ENCODE assay signal across 24 cellular contexts in genomic region chr21:26563977-26564503, GRCh38. TPM values are rescaled to one million over a fixed set of nuclear protein-coding genes. Genes with fewer than 3 reads are reported as not detected.
"Had no signal": no experiment of that assay in that cellular context is flagged by ENCODE, and none has a peak within 500 bp of the region (broad histone marks: within the 10 kb centered on the region; RNA-seq: fewer than 3 reads in every experiment).

No MANE protein-coding gene starts in this region.

- H3K36me3 Mint-ChIP-seq: memory B cell, natural killer cell had no signal

- H3K4me1 ChIP-seq: esophagus muscularis mucosa, foreskin keratinocyte, pancreas, right lobe of liver, thyroid gland had no signal

- H3K36me3 ChIP-seq: esophagus muscularis mucosa, pancreas, right lobe of liver, thyroid gland had no signal

- ATAC-seq: foreskin keratinocyte; left lobe of liver; natural killer cell; pancreas; right lobe of liver; stimulated activated naive CD8-positive, alpha-beta T cell treated with anti-CD3 and anti-CD28 coated beads, Interleukin-15, amount 100 ng/mL, for 72 hours had no signal

- H3K9me3 Mint-ChIP-seq: memory B cell; stimulated activated naive CD8-positive, alpha-beta T cell treated with anti-CD3 and anti-CD28 coated beads, Interleukin-15, amount 100 ng/mL, for 72 hours had no signal

- H3K4me1 Mint-ChIP-seq: memory B cell; natural killer cell; stimulated activated naive CD8-positive, alpha-beta T cell treated with anti-CD3 and anti-CD28 coated beads, Interleukin-15, amount 100 ng/mL, for 72 hours had no signal

- H3K27ac Mint-ChIP-seq: memory B cell; natural killer cell; stimulated activated naive CD8-positive, alpha-beta T cell treated with anti-CD3 and anti-CD28 coated beads, Interleukin-15, amount 100 ng/mL, for 72 hours had no signal

- H3K4me3 ChIP-seq: dorsolateral prefrontal cortex, esophagus muscularis mucosa, lung, pancreas, right lobe of liver, thyroid gland had no signal

- H3K4me3 Mint-ChIP-seq: memory B cell; natural killer cell; stimulated activated naive CD8-positive, alpha-beta T cell treated with anti-CD3 and anti-CD28 coated beads, Interleukin-15, amount 100 ng/mL, for 72 hours had no signal

- H3K27ac ChIP-seq: esophagus muscularis mucosa, foreskin keratinocyte, pancreas, right lobe of liver, thyroid gland had no signal

- H3K9me3 ChIP-seq: esophagus muscularis mucosa, pancreas, right lobe of liver, thyroid gland had no signal

- DNase-seq: cerebellar nuclear complex; cortex of kidney; dorsolateral prefrontal cortex; effector CD4-positive, alpha-beta T cell; foreskin keratinocyte; glutamatergic neuron; natural killer cell; pancreas; retina; right lobe of liver; small intestine; stimulated activated CD4-positive, alpha-beta T cell treated with anti-CD3 and anti-CD28 coated beads, Interleukin-12 subunit alpha, Interleukin-12 subunit beta, amount 100 ng/mL, for 4 hours; stimulated activated CD4-positive, alpha-beta T cell treated with anti-CD3 and anti-CD28 coated beads, Interleukin-1b, Interleukin-23, amount 100 ng/mL, for 48 hours; stimulated activated CD4-positive, alpha-beta T cell treated with anti-CD3 and anti-CD28 coated beads, Interleukin-4, amount 100 ng/mL, for 1 hour; stimulated activated CD8-positive, alpha-beta memory T cell treated with anti-CD3 and anti-CD28 coated beads, Interleukin-4, amount 100 ng/mL, for 48 hours; stimulated activated naive CD4-positive, alpha-beta T cell; stimulated activated naive CD8-positive, alpha-beta T cell treated with anti-CD3 and anti-CD28 coated beads, Interleukin-15, amount 100 ng/mL, for 72 hours; thyroid gland; trophoblast cell had no signal

- H3K27me3 ChIP-seq: dorsolateral prefrontal cortex, esophagus muscularis mucosa, foreskin keratinocyte, pancreas, right lobe of liver, thyroid gland had no signal

RNA-seq across cellular contexts. Expression of gene CYYR1, which starts 9.0 kb away (rescaled TPM):
- total RNA-seq: natural killer cell had no signal
- polyA plus RNA-seq: fibroblast of lung had no signal
